22 cellular contexts compared by ENCODE assay signal in the genomic region with DNA sequence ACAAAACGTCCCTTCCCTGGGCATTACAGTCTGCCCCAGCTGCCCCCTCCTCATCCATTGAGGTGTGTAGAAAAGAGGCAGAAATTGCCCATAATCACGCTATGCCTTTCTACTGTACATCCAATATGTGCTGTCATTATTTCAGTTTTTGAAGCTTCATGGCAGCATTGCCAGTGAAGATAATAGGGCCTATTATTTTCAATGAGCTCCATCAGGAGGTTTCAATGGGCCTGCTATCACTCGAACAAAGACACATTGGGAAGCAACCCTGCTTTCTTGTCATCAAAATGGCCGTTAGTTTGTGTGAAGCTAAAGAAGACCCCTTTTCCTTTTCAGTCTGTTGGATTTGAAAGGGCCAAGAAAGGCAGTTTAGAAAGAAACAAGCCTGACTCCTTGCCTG.
"Had no signal": no experiment of that assay in that cellular context is flagged by ENCODE, and none has a peak within 500 bp of the region (broad histone marks: within the 10 kb centered on the region; RNA-seq: fewer than 3 reads in every experiment).

No MANE protein-coding gene starts in this region.

- H3K36me3 ChIP-seq: adrenal gland, ascending aorta, left ventricle myocardium inferior, sigmoid colon, stomach, transverse colon had no signal

- H3K9me3 ChIP-seq: adrenal gland, ascending aorta, sigmoid colon, stomach, transverse colon had no signal

- H3K27me3 ChIP-seq: adrenal gland, ascending aorta, sigmoid colon, stomach, transverse colon had no signal

- DNase-seq: activated CD4-positive, CD25-positive, alpha-beta regulatory T cell treated with anti-CD3 and anti-CD28 coated beads, Interleukin-2, amount 50 U/mL, for 72 hours; activated T-cell treated with anti-CD3 and anti-CD28 coated beads, Interleukin-2, amount 50 U/mL, for 1 hour; adrenal gland; central memory CD4-positive, alpha-beta T cell; effector memory CD4-positive, alpha-beta T cell; hippocampal formation; kidney glomerular epithelial cell; left ventricle myocardium inferior; natural killer cell; occipital lobe; posterior cingulate gyrus; sigmoid colon; stimulated activated CD4-positive, alpha-beta T cell treated with anti-CD3 and anti-CD28 coated beads, Interleukin-15, amount 100 ng/mL, for 24 hours; stomach; T-helper 2 cell; transverse colon had no signal

- H3K27ac ChIP-seq: adrenal gland, ascending aorta, left ventricle myocardium inferior, sigmoid colon, stomach, transverse colon, VCaP had no signal

- ATAC-seq: activated T-helper 17 cell treated with anti-CD3 and anti-CD28 coated beads, Interleukin-2, amount 50 U/mL, for 72 hours; esophagus mucosa; natural killer cell; stimulated activated memory B cell treated with anti-CD40 and anti-IgM and Interleukin-4, amounts not matched to agents 10 μg/mL and 1 μg/mL and 100 μg/mL, for 72 hours had no signal

- H3K4me3 ChIP-seq: adrenal gland, ascending aorta, left ventricle myocardium inferior, sigmoid colon, smooth muscle cell, stomach, transverse colon had no signal

- H3K4me2 ChIP-seq: smooth muscle cell had no signal
